Comparison of ENCODE assay signal across 7 cellular contexts in genomic region chr2:32328679-32329078, GRCh38. TPM values are rescaled to one million over a fixed set of nuclear protein-coding genes. Genes with fewer than 3 reads are reported as not detected.
A peak's percentile ranks its signal among the peaks of the same experiment; 100 is the strongest.
DNase-seq lines count a peak whose midpoint lies in the region; ATAC-seq, FAIRE-seq and TF ChIP-seq lines count a peak whose summit lies in the region.
"Not testable (repeated sequence)": the region's sequence is repeated elsewhere in the genome, so short reads cannot be mapped to it uniquely, and the experiment has no call there.

No MANE protein-coding gene starts in this region.

- H2AFZ ChIP-seq in HepG2 (ENCODE audit: low read length) = not testable (repeated sequence)

- not testable (repeated sequence) for H3K9me3 Mint-ChIP-seq in central memory CD8-positive, alpha-beta T cell

- not testable (repeated sequence) for H3K27me3 Mint-ChIP-seq in central memory CD8-positive, alpha-beta T cell

- not testable (repeated sequence) for TF ChIP-seq POLR2A in A549 (IDR thresholded peaks at IDR 0.05; ENCODE audit: low read length); Peyer's patch (IDR thresholded peaks at IDR 0.05); HepG2 (IDR thresholded peaks at IDR 0.05; ENCODE audit: insufficient read depth in 1 of 2, low read depth in 2 of 2, low read length in 2 of 2); prostate gland (IDR thresholded peaks at IDR 0.05); stomach (IDR thresholded peaks at IDR 0.05)

- H3K4me2 ChIP-seq in A549 (peak overlapping the region; percentile 58), HepG2 (ENCODE audit: low read depth, low read length) (peak overlapping the region; percentile 81)

- not testable (repeated sequence) for TF ChIP-seq RAD21 in A549 (conservative IDR thresholded peaks at IDR 0.05 in 1 of 2, IDR thresholded peaks at IDR 0.05 in 1 of 2); HepG2 (CRISPR knock-in tag; IDR thresholded peaks at IDR 0.05)

- not testable (repeated sequence) for H3K79me2 ChIP-seq in HepG2 (ENCODE audit: insufficient read depth, low read length)

- not testable (repeated sequence) for H3K27ac ChIP-seq in A549
- H3K27ac ChIP-seq in Peyer's patch (peak overlapping the region in 3 of 4 donors; percentile 42 to 91 (median 90)), HepG2 (ENCODE audit: extremely low read length, insufficient read depth, low read length) (peak overlapping the region; percentile 93), mucosa of rectum (ENCODE audit: low read depth in 2 of 2, low read length in 2 of 2) (peak overlapping the region; percentile 58 to 71), prostate gland (peak overlapping the region; percentile 26 to 56), stomach (peak overlapping the region; percentile 55 to 83 (median 67))

- not testable (repeated sequence) for TF ChIP-seq EP300 in A549 (IDR thresholded peaks at IDR 0.05); HepG2 (IDR thresholded peaks at IDR 0.05; ENCODE audit: low read depth in 2 of 2, low read length in 2 of 2); HepG2 (CRISPR knock-in tag; IDR thresholded peaks at IDR 0.05; ENCODE audit: borderline replicate concordance); stomach (IDR thresholded peaks at IDR 0.05)

- not testable (repeated sequence) for FAIRE-seq in A549 (lab: Jason Lieb, UNC); HepG2 (lab: Jason Lieb, UNC)

- H3K36me3 ChIP-seq in Peyer's patch; HepG2 (replicated peaks in 1 of 2; ENCODE audit: control insufficient read depth in 1 of 2, insufficient read depth in 2 of 2, low read length in 2 of 2); mucosa of rectum (ENCODE audit: control insufficient read depth in 2 of 2, insufficient read depth in 2 of 2, low read length in 2 of 2); prostate gland; stomach: not testable (repeated sequence)

- not testable (repeated sequence) for H3K27me3 ChIP-seq in Peyer's patch; HepG2 (ENCODE audit: control insufficient read depth in 1 of 2, insufficient read depth in 2 of 2, low read length in 2 of 2); mucosa of rectum (ENCODE audit: control insufficient read depth in 2 of 2, insufficient read depth in 2 of 2, low read length in 2 of 2); prostate gland (replicated peaks; ENCODE audit: insufficient read depth); stomach

- not testable (repeated sequence) for H3K4me3 Mint-ChIP-seq in central memory CD8-positive, alpha-beta T cell

- H3K9me3 ChIP-seq in A549; Peyer's patch; HepG2 (ENCODE audit: low read length); mucosa of rectum (ENCODE audit: control insufficient read depth in 2 of 2, low read length in 2 of 2); prostate gland; stomach: not testable (repeated sequence)

- BruUV-seq in HepG2 (replicated peaks; lab: Mats Ljungman, UMichigan) = not testable (repeated sequence)

- H3K4me1 Mint-ChIP-seq in central memory CD8-positive, alpha-beta T cell = not testable (repeated sequence)

- H3K9ac ChIP-seq in HepG2 (ENCODE audit: insufficient read depth, low read depth, low read length) = peak overlapping the region; percentile 74
- H3K9ac ChIP-seq in mucosa of rectum (ENCODE audit: low read depth in 1 of 2, low read length in 2 of 2) = not testable (repeated sequence)

- peaks cover 23% of the 10 kb centered on the region for H3K4me1 ChIP-seq in A549
- peaks cover 0 to 11% (median 0%) of the 10 kb centered on the region in 4 donors for H3K4me1 ChIP-seq in Peyer's patch
- H3K4me1 ChIP-seq in HepG2 (ENCODE audit: insufficient read depth, low read length) = peaks cover 49% of the 10 kb centered on the region
- peaks cover 13 to 23% of the 10 kb centered on the region in 2 donors for H3K4me1 ChIP-seq in mucosa of rectum (ENCODE audit: control insufficient read depth in 2 of 2, insufficient read depth in 2 of 2, low read length in 2 of 2)
- H3K4me1 ChIP-seq in prostate gland (replicated peaks) = not testable (repeated sequence)
- H3K4me1 ChIP-seq in stomach = peaks cover 0 to 14% (median 7%) of the 10 kb centered on the region in 4 donors

- ATAC-seq in A549; central memory CD8-positive, alpha-beta T cell (replicated peaks; ENCODE audit: extremely low read depth, poor library complexity, severe bottlenecking); HepG2: not testable (repeated sequence)

- not testable (repeated sequence) for H3K4me3 ChIP-seq in A549; Peyer's patch; mucosa of rectum (ENCODE audit: low read length in 2 of 2); prostate gland; stomach
- peak overlapping the region; percentile 11 to 60 (median 50); a peak in 4 of 6 replicates for H3K4me3 ChIP-seq in HepG2 (replicated peaks in 1 of 3; ENCODE audit: insufficient read depth in 1 of 3, low read depth in 2 of 3, low read length in 3 of 3)

- POLR2A ChIA-PET in A549 (lab: Yijun Ruan, JAX) (interaction anchor here (0.6 kb wide), 1 partner anchor 39 kb away, joined by 4 read pairs; no protein-coding TSS in a partner anchor), HepG2 (lab: Yijun Ruan, JAX) (interaction anchor here (0.9 to 4.5 kb wide), 14 partner anchors 8 to 289 kb away, joined by 3 to 36 read pairs (median 4); partner anchors contain the start of genes BIRC6, DPY30, SLC30A6 and SPAST)

- not testable (repeated sequence) for DNase-seq in A549 (ENCODE audit: low read depth in 1 of 2, low spot score in 1 of 2); central memory CD8-positive, alpha-beta T cell (ENCODE audit: low spot score in 2 of 2); HepG2 (ENCODE audit: low spot score); prostate gland (ENCODE audit: low spot score); stomach
- DNase-seq in Peyer's patch = peak in 1 of 3 donors; percentile 34

- CTCF ChIA-PET in A549 (lab: Yijun Ruan, JAX); HepG2 (lab: Yijun Ruan, JAX; ENCODE audit: low intra/inter-chr PET ratio, low total read pairs): not testable (repeated sequence)

- in situ Hi-C loops in HepG2 (cut with HindIII; ENCODE audit: extremely low pct_ligation_motif_present, low pct_unique_long_range_greater_than_20kb) = not testable (repeated sequence)

- not testable (repeated sequence) for H3K36me3 Mint-ChIP-seq in central memory CD8-positive, alpha-beta T cell (ENCODE audit: insufficient read depth)

- not testable (repeated sequence) for TF ChIP-seq CTCF in A549 (IDR thresholded peaks at IDR 0.05); Peyer's patch (IDR thresholded peaks at IDR 0.05); HepG2 (CRISPR knock-in tag; IDR thresholded peaks at IDR 0.05); prostate gland (IDR thresholded peaks at IDR 0.05); stomach (IDR thresholded peaks at IDR 0.05)

- WGBS in A549 (ENCODE audit: missing lambda C conversion rate) = 73% methylated on average over 1 of the region's 1 CpG
- 20% methylated on average over 1 of the region's 1 CpG for WGBS in HepG2 (ENCODE audit: low lambda C conversion rate)
- WGBS in prostate gland = 60% methylated on average over 1 of the region's 1 CpG
- WGBS in stomach, 5 donors = 56 to 82% (median 72%) methylated on average over 1 of the region's 1 CpG

- not testable (repeated sequence) for H4K20me1 ChIP-seq in HepG2 (ENCODE audit: insufficient read depth, low read length)

- H3K27ac Mint-ChIP-seq in central memory CD8-positive, alpha-beta T cell (ENCODE audit: low read depth) = peak overlapping the region; percentile 47

- intact Hi-C loops in HepG2 (cut with micrococcal nuclease; ENCODE audit: unreplicated experiment) = loop anchor here (2.0 to 10.0 kb wide), 5 partner anchors 28 to 634 kb away; partner anchors contain the start of genes BIRC6, SLC30A6, SPAST and YIPF4
- intact Hi-C loops in prostate gland (cut with DNase I); stomach (cut with DNase I; ENCODE audit: low total_unique reads): not testable (repeated sequence)

RNA-seq across cellular contexts. Expression of gene BIRC6, which starts 28.1 kb away (rescaled TPM):
- polyA plus RNA-seq in A549 (2011; rRNA removed) (111 and 161 TPM in 2 replicates), A549 (2017; fragmentation: RNase III; extraction: RNeasy Plus Mini Kit Qiagen cat#74134 plus additional on column Dnase treatment) (20.3 to 21.9 TPM (median 21.0 TPM) in 3 replicates), HepG2 (2011; rRNA removed) (64.8 and 65.6 TPM in 2 replicates), stomach (10 to 100 TPM in 1 of 3 donors, 1 to 10 TPM in 2; 7.7 to 12.6 (median 7.9) TPM)
- polyA plus RNA-seq in A549 (2012; cell fraction: cytosol; rRNA removed) = 19.1 and 24.1 TPM in 2 replicates
- polyA plus RNA-seq in A549 (2012; cell fraction: nucleus; rRNA removed) = 33.0 and 45.7 TPM in 2 replicates
- polyA minus RNA-seq in A549 (2011; rRNA and poly(A)+ RNA removed) = 919 and 960 TPM in 2 replicates
- total RNA-seq in Peyer's patch (100 to 1,000 TPM; 133 to 237 (median 214) TPM), HepG2 (2016; rRNA removed; fragmentation: Illumina TruSeq; extraction: Trizol) (120 and 158 TPM in 2 replicates), prostate gland (100 to 1,000 TPM in 1 of 2 donors, 10 to 100 TPM in 1; 89.6 to 113 TPM), stomach (100 to 1,000 TPM in 2 of 5 donors, 10 to 100 TPM in 3; 62.3 to 361 (median 74.5) TPM)
- 98.2 and 106 TPM in 2 replicates for total RNA-seq in HepG2 (2016; cell fraction: cytosol; rRNA removed; fragmentation: Illumina TruSeq; extraction: Trizol; ENCODE audit: low read depth)
- 111 and 153 TPM in 2 replicates for total RNA-seq in HepG2 (2016; cell fraction: insoluble cytoplasmic fraction; rRNA removed; fragmentation: Illumina TruSeq; extraction: Trizol)
- total RNA-seq in HepG2 (2016; cell fraction: membrane; rRNA removed; fragmentation: Illumina TruSeq; extraction: Trizol) = 68.7 and 72.0 TPM in 2 replicates
- total RNA-seq in HepG2 (2016; cell fraction: nucleus; rRNA removed; fragmentation: Illumina TruSeq; extraction: Trizol) = 178 and 187 TPM in 2 replicates
- 36.0 and 51.5 TPM in 2 replicates for polyA plus RNA-seq in HepG2 (2011; cell fraction: cytosol; rRNA removed)
- 98.6 and 106 TPM in 2 replicates for polyA plus RNA-seq in HepG2 (2011; cell fraction: nucleus; rRNA removed)
- polyA plus RNA-seq in HepG2 (2012) = 42.2 and 47.8 TPM in 2 replicates
- 2.3 and 2.4 TPM in 2 replicates for polyA plus RNA-seq in HepG2 (2016; cell fraction: cytosol; fragmentation: Illumina TruSeq; extraction: Trizol; ENCODE audit: low read depth)
- 64.2 and 67.3 TPM in 2 replicates for polyA plus RNA-seq in HepG2 (2016; cell fraction: insoluble cytoplasmic fraction; fragmentation: Illumina TruSeq; extraction: Trizol; ENCODE audit: low read depth)
- 5.8 and 7.0 TPM in 2 replicates for polyA plus RNA-seq in HepG2 (2016; cell fraction: membrane; fragmentation: Illumina TruSeq; extraction: Trizol; ENCODE audit: low read depth)
- 59.4 and 64.8 TPM in 2 replicates for polyA plus RNA-seq in HepG2 (2016; cell fraction: nucleus; fragmentation: Illumina TruSeq; extraction: Trizol; ENCODE audit: insufficient read depth, low read depth)
- 673 and 951 TPM in 2 replicates for polyA minus RNA-seq in HepG2 (2011; rRNA and poly(A)+ RNA removed; ENCODE audit: low replicate concordance)
- 177 and 213 TPM in 2 replicates for polyA minus RNA-seq in HepG2 (2011; cell fraction: cytosol; rRNA and poly(A)+ RNA removed)
- polyA minus RNA-seq in HepG2 (2011; cell fraction: nucleus; rRNA and poly(A)+ RNA removed) = 675 and 750 TPM in 2 replicates

RNA-seq across cellular contexts. Expression of gene YIPF4, which starts 51.0 kb away (rescaled TPM):
- 28.4 and 54.1 TPM in 2 replicates for polyA plus RNA-seq in A549 (2011; rRNA removed)
- polyA plus RNA-seq in A549 (2012; cell fraction: cytosol; rRNA removed) = 3.3 and 3.4 TPM in 2 replicates
- polyA plus RNA-seq in A549 (2012; cell fraction: nucleus; rRNA removed) = 1.9 and 5.1 TPM in 2 replicates
- 28.6 to 35.7 TPM (median 31.4 TPM) in 3 replicates for polyA plus RNA-seq in A549 (2017; fragmentation: RNase III; extraction: RNeasy Plus Mini Kit Qiagen cat#74134 plus additional on column Dnase treatment)
- 5.5 and 8.0 TPM in 2 replicates for polyA minus RNA-seq in A549 (2011; rRNA and poly(A)+ RNA removed)
- 10 to 100 TPM; 12.4 to 19.6 (median 15.4) TPM for total RNA-seq in Peyer's patch
- total RNA-seq in HepG2 (2016; rRNA removed; fragmentation: Illumina TruSeq; extraction: Trizol) = 39.1 and 43.9 TPM in 2 replicates
- 5.4 and 7.7 TPM in 2 replicates for total RNA-seq in HepG2 (2016; cell fraction: cytosol; rRNA removed; fragmentation: Illumina TruSeq; extraction: Trizol; ENCODE audit: low read depth)
- 43.3 and 45.3 TPM in 2 replicates for total RNA-seq in HepG2 (2016; cell fraction: insoluble cytoplasmic fraction; rRNA removed; fragmentation: Illumina TruSeq; extraction: Trizol)
- 15.9 and 17.6 TPM in 2 replicates for total RNA-seq in HepG2 (2016; cell fraction: membrane; rRNA removed; fragmentation: Illumina TruSeq; extraction: Trizol)
- 32.7 and 48.1 TPM in 2 replicates for total RNA-seq in HepG2 (2016; cell fraction: nucleus; rRNA removed; fragmentation: Illumina TruSeq; extraction: Trizol)
- 16.0 and 19.0 TPM in 2 replicates for polyA plus RNA-seq in HepG2 (2011; rRNA removed)
- polyA plus RNA-seq in HepG2 (2011; cell fraction: cytosol; rRNA removed) = 4.0 and 10.3 TPM in 2 replicates
- 3.5 and 4.7 TPM in 2 replicates for polyA plus RNA-seq in HepG2 (2011; cell fraction: nucleus; rRNA removed)
- 59.3 and 77.8 TPM in 2 replicates for polyA plus RNA-seq in HepG2 (2012)
- 5.9 and 9.7 TPM in 2 replicates for polyA plus RNA-seq in HepG2 (2016; cell fraction: cytosol; fragmentation: Illumina TruSeq; extraction: Trizol; ENCODE audit: low read depth)
- 34.4 and 43.8 TPM in 2 replicates for polyA plus RNA-seq in HepG2 (2016; cell fraction: insoluble cytoplasmic fraction; fragmentation: Illumina TruSeq; extraction: Trizol; ENCODE audit: low read depth)
- polyA plus RNA-seq in HepG2 (2016; cell fraction: membrane; fragmentation: Illumina TruSeq; extraction: Trizol; ENCODE audit: low read depth) = 10.6 and 14.6 TPM in 2 replicates
- 37.2 and 38.4 TPM in 2 replicates for polyA plus RNA-seq in HepG2 (2016; cell fraction: nucleus; fragmentation: Illumina TruSeq; extraction: Trizol; ENCODE audit: insufficient read depth, low read depth)
- 3.9 and 4.0 TPM in 2 replicates for polyA minus RNA-seq in HepG2 (2011; rRNA and poly(A)+ RNA removed; ENCODE audit: low replicate concordance)
- 10.0 and 20.0 TPM in 2 replicates for polyA minus RNA-seq in HepG2 (2011; cell fraction: cytosol; rRNA and poly(A)+ RNA removed)
- 21.8 and 32.4 TPM in 2 replicates for polyA minus RNA-seq in HepG2 (2011; cell fraction: nucleus; rRNA and poly(A)+ RNA removed)
- total RNA-seq in prostate gland = 10 to 100 TPM; 13.0 to 18.1 TPM
- total RNA-seq in stomach = 10 to 100 TPM in 3 of 5 donors, 1 to 10 TPM in 2; 5.3 to 68.3 (median 13.3) TPM
- polyA plus RNA-seq in stomach = 10 to 100 TPM in 1 of 3 donors, 1 to 10 TPM in 2; 6.0 to 14.3 (median 7.0) TPM
